13 cellular contexts compared by ENCODE assay signal in the genomic region with DNA sequence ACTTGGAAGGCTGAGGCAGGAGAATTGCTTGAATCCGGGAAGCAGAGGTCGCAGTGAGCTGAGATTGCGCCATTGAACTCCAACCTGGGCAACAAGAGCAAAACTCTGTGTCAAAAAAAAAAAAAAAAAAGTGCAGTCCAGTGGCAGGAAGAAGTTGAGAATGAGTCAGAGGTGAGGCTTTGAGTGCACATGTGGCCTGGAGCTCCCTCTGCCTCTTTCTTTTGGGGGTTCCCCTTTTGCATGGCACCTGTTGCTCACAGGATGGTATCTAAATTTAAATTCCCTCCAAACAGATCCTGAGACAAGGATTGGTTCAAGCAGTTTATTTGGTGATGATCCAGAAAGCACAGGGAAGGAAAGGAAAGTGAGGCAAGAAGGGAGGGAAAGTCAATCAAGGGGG.
DNase-seq lines count a peak whose midpoint lies in the region; ATAC-seq, FAIRE-seq and TF ChIP-seq lines count a peak whose summit lies in the region.
"Had no signal": no experiment of that assay in that cellular context is flagged by ENCODE, and none has a peak within 500 bp of the region (broad histone marks: within the 10 kb centered on the region; RNA-seq: fewer than 3 reads in every experiment).

No MANE protein-coding gene starts in this region.

- TF ChIP-seq CTCF in D721Med (IDR thresholded peaks at IDR 0.05; ENCODE audit: insufficient read depth, missing control alignments) (no peak), GM23338 (conservative IDR thresholded peaks at IDR 0.05; ENCODE audit: low read depth in 2 of 2) (no peak)

- FAIRE-seq in D721Med (lab: Jason Lieb, UNC) = no peak
- FAIRE-seq in RCC 7860 (lab: Jason Lieb, UNC) = no peak

- no peaks in the 10 kb centered on the region for H3K36me3 ChIP-seq in GM23338 (ENCODE audit: insufficient read depth)

- H3K27me3 Mint-ChIP-seq in stimulated activated naive CD8-positive, alpha-beta T cell treated with anti-CD3 and anti-CD28 coated beads, Interleukin-15, amount 100 ng/mL, for 72 hours = no peaks in the 10 kb centered on the region
- H3K27me3 Mint-ChIP-seq in GM23338 (ENCODE audit: insufficient read depth, low read depth, poor library complexity) = peaks cover 17% of the 10 kb centered on the region
- H3K27me3 Mint-ChIP-seq: B cell had no signal

- no peak overlapping the region for H3K4me3 ChIP-seq in GM23338

- H3K9me2 ChIP-seq in GM23338 (ENCODE audit: insufficient read depth) = peaks cover 11% of the 10 kb centered on the region

- H3K4me2 ChIP-seq in GM23338 = no peak overlapping the region

- H3F3A ChIP-seq in GM23338 (replicated peaks; ENCODE audit: low read depth) = no peaks in the 10 kb centered on the region

- H3K4me3 Mint-ChIP-seq in stimulated activated naive CD8-positive, alpha-beta T cell treated with anti-CD3 and anti-CD28 coated beads, Interleukin-15, amount 100 ng/mL, for 72 hours = no peak overlapping the region
- H3K4me3 Mint-ChIP-seq in GM23338 = no peak overlapping the region
- H3K4me3 Mint-ChIP-seq: activated T-helper 1 cell treated with anti-CD3 and anti-CD28 coated beads, Interleukin-12 subunit alpha, Interleukin-12 subunit beta, Interleukin-2, Interleukin-4 antibody, amounts not matched to agents 30 ng/mL and 10 ng/mL and 1 ng/mL, durations not matched to agents 14 hours and 24 hours and 36 hours; B cell had no signal

- peaks cover 18 to 24% of the 10 kb centered on the region in 2 donors for H3K36me3 Mint-ChIP-seq in activated naive CD4-positive, alpha-beta T cell treated with anti-CD3 and anti-CD28 coated beads, Interleukin-2, amount 50 U/mL, for 72 hours
- peaks cover 10% of the 10 kb centered on the region; the same call in 2 of the 3 replicates for H3K36me3 Mint-ChIP-seq in GM23338 (ENCODE audit: low read depth)

- H3K27ac Mint-ChIP-seq in activated naive CD4-positive, alpha-beta T cell treated with anti-CD3 and anti-CD28 coated beads, Interleukin-2, amount 50 U/mL, for 72 hours = no peak overlapping the region
- H3K27ac Mint-ChIP-seq in stimulated activated naive CD8-positive, alpha-beta T cell treated with anti-CD3 and anti-CD28 coated beads, Interleukin-15, amount 100 ng/mL, for 72 hours = no peak overlapping the region
- H3K27ac Mint-ChIP-seq in GM23338 = no peak overlapping the region
- H3K27ac Mint-ChIP-seq: activated T-helper 1 cell treated with anti-CD3 and anti-CD28 coated beads, Interleukin-12 subunit alpha, Interleukin-12 subunit beta, Interleukin-2, Interleukin-4 antibody, amounts not matched to agents 30 ng/mL and 10 ng/mL and 1 ng/mL, durations not matched to agents 14 hours and 24 hours and 36 hours; B cell had no signal

- H3K27me3 ChIP-seq in GM23338 (ENCODE audit: insufficient read depth) = no peaks in the 10 kb centered on the region

- peaks cover 9% of the 10 kb centered on the region; the same call in 1 of the 2 replicates for H3K4me1 ChIP-seq in GM23338 (ENCODE audit: insufficient read depth)

- peaks cover 0 to 5% of the 10 kb centered on the region in 2 donors for H3K9me3 Mint-ChIP-seq in activated naive CD4-positive, alpha-beta T cell treated with anti-CD3 and anti-CD28 coated beads, Interleukin-2, amount 50 U/mL, for 72 hours
- H3K9me3 Mint-ChIP-seq in stimulated activated naive CD8-positive, alpha-beta T cell treated with anti-CD3 and anti-CD28 coated beads, Interleukin-15, amount 100 ng/mL, for 72 hours = no peaks in the 10 kb centered on the region
- H3K9me3 Mint-ChIP-seq in GM23338 = no peaks in the 10 kb centered on the region
- H3K9me3 Mint-ChIP-seq: activated T-helper 1 cell treated with anti-CD3 and anti-CD28 coated beads, Interleukin-12 subunit alpha, Interleukin-12 subunit beta, Interleukin-2, Interleukin-4 antibody, amounts not matched to agents 30 ng/mL and 10 ng/mL and 1 ng/mL, durations not matched to agents 14 hours and 24 hours and 36 hours had no signal

- H3K79me2 ChIP-seq in GM23338 (replicated peaks; ENCODE audit: insufficient read depth) = no peaks in the 10 kb centered on the region

- DNase-seq in activated naive CD4-positive, alpha-beta T cell treated with anti-CD3 and anti-CD28 coated beads, Interleukin-2, amount 50 U/mL, for 72 hours (ENCODE audit: low spot score in 2 of 2) = no peak
- DNase-seq in activated naive CD4-positive, alpha-beta T cell treated with anti-CD3 and anti-CD28 coated beads, Interleukin-2, amount 50 U/mL, for 16 hours = no peak
- DNase-seq in RPMI7951 (ENCODE audit: low read depth) = peak; percentile 61
- peak in 1 of 2 donors; percentile 24 for DNase-seq in stimulated activated naive CD8-positive, alpha-beta T cell treated with anti-CD3 and anti-CD28 coated beads, Interleukin-15, amount 100 ng/mL, for 72 hours
- no peak for DNase-seq in D721Med (ENCODE audit: insufficient read length, low spot score)
- DNase-seq in GM23338 (ENCODE audit: low spot score) = no peak
- DNase-seq in RCC 7860 (ENCODE audit: low spot score) = no peak
- DNase-seq: left cardiac atrium, retina had no signal

- peak; percentile 73 to 86 for ATAC-seq in activated naive CD4-positive, alpha-beta T cell treated with anti-CD3 and anti-CD28 coated beads, Interleukin-2, amount 50 U/mL, for 72 hours
- ATAC-seq in HG02852 (IDR thresholded peaks at IDR 0.05; ENCODE audit: unreplicated experiment) (peak; percentile 41), GM23338 (no peak)
- peak; percentile 72 for ATAC-seq in stimulated activated naive CD8-positive, alpha-beta T cell treated with anti-CD3 and anti-CD28 coated beads, Interleukin-15, amount 100 ng/mL, for 72 hours
- ATAC-seq: left cardiac atrium had no signal

- 0 out of 2 replicates have a peak, but pooled peaks cover 4% of the 10 kb centered on the region for H4K20me1 ChIP-seq in GM23338 (replicated peaks; ENCODE audit: insufficient read depth)

- H2AFZ ChIP-seq in GM23338 = no peak overlapping the region

- H3K27ac ChIP-seq in GM23338 (ENCODE audit: low read depth) = no peak overlapping the region
- H3K27ac ChIP-seq: HL-60 had no signal

- peaks cover 19% of the 10 kb centered on the region for H3K4me1 Mint-ChIP-seq in stimulated activated naive CD8-positive, alpha-beta T cell treated with anti-CD3 and anti-CD28 coated beads, Interleukin-15, amount 100 ng/mL, for 72 hours
- peaks cover 15% of the 10 kb centered on the region for H3K4me1 Mint-ChIP-seq in GM23338
- H3K4me1 Mint-ChIP-seq: B cell had no signal

TF ChIP-seq in GM23338, 12 proteins besides CTCF, POLR2A, EP300 and RAD21:
- TF ChIP-seq ZNF114 (CRISPR knock-in tag; IDR thresholded peaks at IDR 0.05) = no peak
- no peak for TF ChIP-seq POLR2AphosphoS5 (IDR thresholded peaks at IDR 0.05; ENCODE audit: low read depth)
- TF ChIP-seq NANOG (IDR thresholded peaks at IDR 0.05; ENCODE audit: borderline replicate concordance) = no peak
- TF ChIP-seq ZNF331 (CRISPR knock-in tag; IDR thresholded peaks at IDR 0.05; ENCODE audit: low read depth) = no peak
- no peak for TF ChIP-seq CREB1 (CRISPR knock-in tag; IDR thresholded peaks at IDR 0.05; ENCODE audit: low read depth)
- TF ChIP-seq EZH2phosphoT487 (IDR thresholded peaks at IDR 0.05; ENCODE audit: unreplicated experiment) = no peak
